Comparison of ENCODE assay signal across 10 cellular contexts in genomic region chr16:9107025-9107970, GRCh38. TPM values are rescaled to one million over a fixed set of nuclear protein-coding genes. Genes with fewer than 3 reads are reported as not detected.
DNase-seq lines count a peak whose midpoint lies in the region; ATAC-seq and TF ChIP-seq lines count a peak whose summit lies in the region.
"Had no signal": no experiment of that assay in that cellular context is flagged by ENCODE, and none has a peak within 500 bp of the region (broad histone marks: within the 10 kb centered on the region; RNA-seq: fewer than 3 reads in every experiment).

No MANE protein-coding gene starts in this region.

- DNase-seq in activated CD4-positive, alpha-beta T cell treated with anti-CD3 and anti-CD28 coated beads, Interleukin-2, amount 10 ng/mL, durations not matched to agents 24 days and 14 days, result no peak
- DNase-seq in activated CD4-positive, alpha-beta T cell treated with anti-CD3 and anti-CD28 coated beads for 1 hour, result no peak
- DNase-seq in effector memory CD8-positive, alpha-beta T cell, result no peak
- DNase-seq in osteocyte (ENCODE audit: extremely low spot score, unreplicated experiment) (no peak), SKM-1 (lab: John Stamatoyannopoulos, UW; ENCODE audit: unreplicated experiment) (no peak), midbrain (lab: John Stamatoyannopoulos, UW) (no peak), GF-D8 (lab: John Stamatoyannopoulos, UW) (no peak)
- DNase-seq: erythroblast, small intestine had no signal

- peaks cover 62% of the 10 kb centered on the region for H3K4me1 Mint-ChIP-seq in activated CD4-positive, alpha-beta T cell treated with anti-CD3 and anti-CD28 coated beads, Interleukin-2, amount 10 ng/mL, durations not matched to agents 24 days and 14 days
- H3K4me1 Mint-ChIP-seq in IgD-negative memory B cell (peaks cover 69 to 74% (median 70%) of the 10 kb centered on the region in 3 donors), osteocyte (ENCODE audit: unreplicated experiment) (peaks cover 78% of the 10 kb centered on the region)
- H3K4me1 Mint-ChIP-seq in effector memory CD8-positive, alpha-beta T cell (ENCODE audit: low read depth in 2 of 2), result peaks cover 63 to 74% of the 10 kb centered on the region in 2 donors

- intact Hi-C loops in activated CD4-positive, alpha-beta T cell treated with anti-CD3 and anti-CD28 coated beads, Interleukin-2, amount 10 ng/mL, durations not matched to agents 24 days and 14 days (cut with micrococcal nuclease), result no loop called here

- TF ChIP-seq CTCF in osteocyte (IDR thresholded peaks at IDR 0.05), result no peak

- no peaks in the 10 kb centered on the region for H3K27me3 Mint-ChIP-seq in activated CD4-positive, alpha-beta T cell treated with anti-CD3 and anti-CD28 coated beads, Interleukin-2, amount 10 ng/mL, durations not matched to agents 24 days and 14 days
- H3K27me3 Mint-ChIP-seq in IgD-negative memory B cell, result no peaks in the 10 kb centered on the region
- H3K27me3 Mint-ChIP-seq in effector memory CD8-positive, alpha-beta T cell, result no peaks in the 10 kb centered on the region
- H3K27me3 Mint-ChIP-seq in osteocyte (ENCODE audit: unreplicated experiment), result no peaks in the 10 kb centered on the region

- no peak for ATAC-seq in effector memory CD8-positive, alpha-beta T cell (replicated peaks)

- H3K4me3 Mint-ChIP-seq in activated CD4-positive, alpha-beta T cell treated with anti-CD3 and anti-CD28 coated beads, Interleukin-2, amount 10 ng/mL, durations not matched to agents 24 days and 14 days, result peak overlapping the region; percentile 4
- H3K4me3 Mint-ChIP-seq in IgD-negative memory B cell (peak overlapping the region in 2 of 4 donors; percentile 18 to 65), osteocyte (ENCODE audit: unreplicated experiment) (no peak overlapping the region)
- H3K4me3 Mint-ChIP-seq in effector memory CD8-positive, alpha-beta T cell, result peak overlapping the region; percentile 19 to 61

- H3K27ac Mint-ChIP-seq in activated CD4-positive, alpha-beta T cell treated with anti-CD3 and anti-CD28 coated beads, Interleukin-2, amount 10 ng/mL, durations not matched to agents 24 days and 14 days, result peak overlapping the region; percentile 36
- H3K27ac Mint-ChIP-seq in IgD-negative memory B cell (peak overlapping the region; percentile 0 to 18 (median 16)), osteocyte (ENCODE audit: unreplicated experiment) (peak overlapping the region; percentile 63)
- H3K27ac Mint-ChIP-seq in effector memory CD8-positive, alpha-beta T cell, result peak overlapping the region; percentile 57 to 83

- H3K9me3 Mint-ChIP-seq in activated CD4-positive, alpha-beta T cell treated with anti-CD3 and anti-CD28 coated beads, Interleukin-2, amount 10 ng/mL, durations not matched to agents 24 days and 14 days, result no peaks in the 10 kb centered on the region
- no peaks in the 10 kb centered on the region for H3K9me3 Mint-ChIP-seq in IgD-negative memory B cell
- H3K9me3 Mint-ChIP-seq in effector memory CD8-positive, alpha-beta T cell, result no peaks in the 10 kb centered on the region
- no peaks in the 10 kb centered on the region for H3K9me3 Mint-ChIP-seq in osteocyte (ENCODE audit: unreplicated experiment)

- H3K36me3 Mint-ChIP-seq in activated CD4-positive, alpha-beta T cell treated with anti-CD3 and anti-CD28 coated beads, Interleukin-2, amount 10 ng/mL, durations not matched to agents 24 days and 14 days (ENCODE audit: low read depth), result peaks cover 68% of the 10 kb centered on the region
- H3K36me3 Mint-ChIP-seq in IgD-negative memory B cell (peaks cover 13% of the 10 kb centered on the region), osteocyte (ENCODE audit: unreplicated experiment) (peaks cover 60% of the 10 kb centered on the region)
- H3K36me3 Mint-ChIP-seq in effector memory CD8-positive, alpha-beta T cell (ENCODE audit: insufficient read depth), result peaks cover 98% of the 10 kb centered on the region

RNA-seq across cellular contexts. Expression of gene HAPSTR1, which starts 15.9 kb away (rescaled TPM):
- 53.4 and 54.2 TPM in 2 replicates for total RNA-seq in activated CD4-positive, alpha-beta T cell treated with anti-CD3 and anti-CD28 coated beads, Interleukin-2, amount 10 ng/mL, durations not matched to agents 24 days and 14 days
- 20.2 TPM for polyA plus RNA-seq in IgD-negative memory B cell
- 73.4 and 80.2 TPM in 2 replicates for total RNA-seq in osteocyte

Comparison
In these comparisons a context has a peak if more than half of its experiments do, and no peak if none do; other contexts are left out.
1. H3K27ac Mint-ChIP-seq: peak in every context shown above with its lines; median percentile 70 in effector memory CD8-positive, alpha-beta T cell; 63 in osteocyte; 36 in activated CD4-positive, alpha-beta T cell treated with anti-CD3 and anti-CD28 coated beads, Interleukin-2, amount 10 ng/mL, durations not matched to agents 24 days and 14 days; 16 in IgD-negative memory B cell.